ENCODE assay signal across 8 cellular contexts in the genomic region with DNA sequence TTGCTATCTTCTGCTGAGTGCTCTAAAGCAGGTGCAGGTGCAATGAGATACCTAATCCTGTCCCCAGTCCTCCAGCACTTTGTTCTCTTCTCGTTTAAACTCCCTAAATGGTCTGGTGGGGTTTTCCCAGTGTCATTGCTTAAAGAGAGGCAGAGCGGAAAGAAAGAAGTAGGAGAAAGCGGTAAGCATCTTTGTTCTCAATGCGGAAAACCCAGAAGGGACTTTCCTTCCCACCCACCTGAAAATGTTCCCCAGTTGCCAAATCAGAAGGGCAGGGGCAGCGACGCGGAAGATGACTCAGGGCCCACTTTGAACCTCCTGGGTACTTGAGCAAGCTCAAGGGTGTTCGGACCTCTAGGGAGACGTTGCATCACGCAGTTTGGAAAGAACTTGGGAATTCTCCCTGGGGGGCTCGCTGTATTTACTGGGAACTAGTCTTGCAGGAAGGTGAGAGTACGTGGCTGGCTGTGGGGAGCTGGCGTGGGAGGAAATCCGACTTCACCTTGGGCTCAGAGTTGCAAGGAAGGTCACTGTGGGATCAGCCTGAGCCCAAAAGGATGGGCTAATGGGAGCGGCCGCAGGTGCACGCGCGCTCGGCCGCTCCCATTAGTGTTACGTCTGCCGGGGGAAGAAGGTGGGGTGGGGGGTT. TPM values are rescaled to one million over a fixed set of nuclear protein-coding genes. Genes with fewer than 3 reads are reported as not detected.
A peak's percentile ranks its signal among the peaks of the same experiment; 100 is the strongest.
DNase-seq lines count a peak whose midpoint lies in the region; ATAC-seq and TF ChIP-seq lines count a peak whose summit lies in the region.

No MANE protein-coding gene starts in this region.

- peak; percentile 16 for ATAC-seq in GM19351 (IDR thresholded peaks at IDR 0.05; ENCODE audit: unreplicated experiment)
- ATAC-seq in HG03460 (IDR thresholded peaks at IDR 0.05; ENCODE audit: unreplicated experiment) = peak; percentile 31

- H3K27me3 ChIP-seq in right atrium auricular region = no peaks in the 10 kb centered on the region

- peak; percentile 73 for DNase-seq in CD1c-positive myeloid dendritic cell (ENCODE audit: extremely low spot score)
- peak; percentile 21 for DNase-seq in activated CD8-positive, alpha-beta memory T cell treated with anti-CD3 and anti-CD28 coated beads, Interleukin-2, amount 50 U/mL, for 4 hours
- no peak for DNase-seq in right atrium auricular region (ENCODE audit: low spot score)
- DNase-seq in stimulated activated CD4-positive, alpha-beta T cell treated with anti-CD3 and anti-CD28 coated beads, Interleukin-1b, Interleukin-23, amount 100 ng/mL, for 24 hours (ENCODE audit: low read depth in 4 of 4, low spot score in 1 of 4) = peak in 3 of 4 experiments; percentile 12 to 50 (median 44)
- no peak for DNase-seq in effector CD8-positive, alpha-beta T cell (lab: John Stamatoyannopoulos, UW)
- DNase-seq in NOMO-1 (lab: John Stamatoyannopoulos, UW; ENCODE audit: unreplicated experiment in 2 of 2) = no peak

- peak overlapping the region in 1 of 2 donors; percentile 26 for H3K27ac ChIP-seq in right atrium auricular region

- peak overlapping the region; percentile 59 to 66 for H3K4me3 ChIP-seq in right atrium auricular region

- no peak for TF ChIP-seq CTCF in right atrium auricular region (IDR thresholded peaks at IDR 0.05)

- H3K4me1 ChIP-seq in right atrium auricular region = peaks cover 0 to 14% of the 10 kb centered on the region in 2 donors

- no peaks in the 10 kb centered on the region for H3K9me3 ChIP-seq in right atrium auricular region

- H3K36me3 ChIP-seq in right atrium auricular region = no peaks in the 10 kb centered on the region

RNA-seq across cellular contexts. Expression of a gene that starts 0.6 kb away (rescaled TPM):
- total RNA-seq in right atrium auricular region = 10 to 100 TPM in 1 of 2 donors, 1 to 10 TPM in 1; 2.1 to 13.0 TPM

Comparison
In these comparisons a context has a peak if more than half of its experiments do, and no peak if none do; other contexts are left out.
1. DNase-seq: peak in CD1c-positive myeloid dendritic cell (single experiment), activated CD8-positive, alpha-beta memory T cell treated with anti-CD3 and anti-CD28 coated beads, Interleukin-2, amount 50 U/mL, for 4 hours (single experiment) and stimulated activated CD4-positive, alpha-beta T cell treated with anti-CD3 and anti-CD28 coated beads, Interleukin-1b, Interleukin-23, amount 100 ng/mL, for 24 hours (3 of 4); none in right atrium auricular region (single experiment), effector CD8-positive, alpha-beta T cell (single experiment) and NOMO-1 (0 of 2).